ENCODE assay signal across 1 cellular context in the genomic region with DNA sequence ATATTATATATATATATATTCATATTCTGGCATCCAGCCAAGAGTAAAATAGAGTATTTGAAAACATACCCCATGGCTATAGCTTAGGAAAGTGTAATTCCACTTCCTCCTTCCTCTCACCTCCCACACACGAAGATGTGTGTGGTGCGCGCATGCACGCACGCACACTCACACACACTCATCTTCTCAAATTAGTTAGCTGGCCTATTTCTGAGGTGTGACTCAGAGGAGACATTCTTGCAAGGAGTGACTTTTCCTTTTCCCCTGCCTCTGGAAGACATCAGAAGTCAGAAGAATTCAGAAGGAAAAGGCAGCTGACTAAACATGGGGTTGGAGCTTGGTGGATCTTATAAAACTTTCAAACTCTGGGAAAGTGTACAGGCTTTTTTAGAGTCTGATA.
TF ChIP-seq lines count a peak whose summit lies in the region.

No MANE protein-coding gene starts in this region.

TF ChIP-seq in SK-N-SH treated with all-trans-retinoic acid at 6 μM for 48 hours, 23 proteins besides CTCF, POLR2A, EP300 and RAD21 (continued from another document):
- TF ChIP-seq, protein P1, sequence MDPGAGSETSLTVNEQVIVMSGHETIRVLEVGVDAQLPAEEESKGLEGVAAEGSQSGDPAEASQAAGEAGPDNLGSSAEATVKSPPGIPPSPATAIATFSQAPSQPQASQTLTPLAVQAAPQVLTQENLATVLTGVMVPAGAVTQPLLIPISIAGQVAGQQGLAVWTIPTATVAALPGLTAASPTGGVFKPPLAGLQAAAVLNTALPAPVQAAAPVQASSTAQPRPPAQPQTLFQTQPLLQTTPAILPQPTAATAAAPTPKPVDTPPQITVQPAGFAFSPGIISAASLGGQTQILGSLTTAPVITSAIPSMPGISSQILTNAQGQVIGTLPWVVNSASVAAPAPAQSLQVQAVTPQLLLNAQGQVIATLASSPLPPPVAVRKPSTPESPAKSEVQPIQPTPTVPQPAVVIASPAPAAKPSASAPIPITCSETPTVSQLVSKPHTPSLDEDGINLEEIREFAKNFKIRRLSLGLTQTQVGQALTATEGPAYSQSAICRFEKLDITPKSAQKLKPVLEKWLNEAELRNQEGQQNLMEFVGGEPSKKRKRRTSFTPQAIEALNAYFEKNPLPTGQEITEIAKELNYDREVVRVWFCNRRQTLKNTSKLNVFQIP (CRISPR knock-in tag; IDR thresholded peaks at IDR 0.05; ENCODE audit: borderline replicate concordance, low read depth): no peak
- TF ChIP-seq TOX (CRISPR knock-in tag; IDR thresholded peaks at IDR 0.05; ENCODE audit: borderline replicate concordance) (no peak), ZFP3 (CRISPR knock-in tag; IDR thresholded peaks at IDR 0.05) (no peak), ZC3H10 (CRISPR knock-in tag; IDR thresholded peaks at IDR 0.05) (no peak), BACH2 (CRISPR knock-in tag; IDR thresholded peaks at IDR 0.05; ENCODE audit: borderline replicate concordance) (no peak), PPARA (CRISPR knock-in tag; IDR thresholded peaks at IDR 0.05; ENCODE audit: borderline replicate concordance) (no peak), ZNF70 (CRISPR knock-in tag; IDR thresholded peaks at IDR 0.05) (no peak), RARB (CRISPR knock-in tag; IDR thresholded peaks at IDR 0.05) (no peak)
- TF ChIP-seq, protein P2, sequence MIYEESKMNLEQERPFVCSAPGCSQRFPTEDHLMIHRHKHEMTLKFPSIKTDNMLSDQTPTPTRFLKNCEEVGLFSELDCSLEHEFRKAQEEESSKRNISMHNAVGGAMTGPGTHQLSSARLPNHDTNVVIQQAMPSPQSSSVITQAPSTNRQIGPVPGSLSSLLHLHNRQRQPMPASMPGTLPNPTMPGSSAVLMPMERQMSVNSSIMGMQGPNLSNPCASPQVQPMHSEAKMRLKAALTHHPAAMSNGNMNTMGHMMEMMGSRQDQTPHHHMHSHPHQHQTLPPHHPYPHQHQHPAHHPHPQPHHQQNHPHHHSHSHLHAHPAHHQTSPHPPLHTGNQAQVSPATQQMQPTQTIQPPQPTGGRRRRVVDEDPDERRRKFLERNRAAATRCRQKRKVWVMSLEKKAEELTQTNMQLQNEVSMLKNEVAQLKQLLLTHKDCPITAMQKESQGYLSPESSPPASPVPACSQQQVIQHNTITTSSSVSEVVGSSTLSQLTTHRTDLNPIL (CRISPR knock-in tag; IDR thresholded peaks at IDR 0.05; ENCODE audit: low read depth): no peak
TF ChIP-seq in SK-N-SH treated with all-trans-retinoic acid at 6 μM for 48 hours: peak in this region for 0.
